Comparison of ENCODE assay signal across 25 cellular contexts in genomic region chr12:2664721-2665577, GRCh38.
"Had no signal": no experiment of that assay in that cellular context is flagged by ENCODE, and none has a peak within 500 bp of the region (broad histone marks: within the 10 kb centered on the region; RNA-seq: fewer than 3 reads in every experiment).

No MANE protein-coding gene starts in this region.

- H3K9me3 ChIP-seq: ascending aorta, esophagus squamous epithelium, heart right ventricle, left ventricle myocardium inferior, pancreas, prostate gland, suprapubic skin, tibial artery had no signal

- ATAC-seq: naive thymus-derived CD4-positive, alpha-beta T cell; pancreas; stimulated activated naive B cell treated with anti-CD40 and anti-IgM and Interleukin-4, amounts not matched to agents 10 μg/mL and 1 μg/mL and 100 μg/mL, for 72 hours had no signal

- H3K27ac ChIP-seq: ascending aorta, epithelial cell of prostate, esophagus squamous epithelium, heart right ventricle, left ventricle myocardium inferior, pancreas, prostate gland, suprapubic skin, tibial artery, WERI-Rb-1 had no signal

- H3K4me1 ChIP-seq: ascending aorta, esophagus squamous epithelium, heart right ventricle, left ventricle myocardium inferior, pancreas, prostate gland, suprapubic skin, tibial artery had no signal

- H3K4me2 ChIP-seq: smooth muscle cell had no signal

- H3K36me3 ChIP-seq: pancreas, prostate gland, WERI-Rb-1 had no signal

- H3K27me3 ChIP-seq: ascending aorta, esophagus squamous epithelium, heart right ventricle, pancreas, suprapubic skin, tibial artery had no signal

- H3K4me3 ChIP-seq: ascending aorta, esophagus squamous epithelium, heart right ventricle, left ventricle myocardium inferior, pancreas, prostate gland, smooth muscle cell, suprapubic skin, tibial artery had no signal

- DNase-seq: activated CD4-positive, alpha-beta memory T cell treated with anti-CD3 and anti-CD28 coated beads, Interleukin-2, amount 10 ng/mL, durations not matched to agents 7 days and 5 days; activated CD4-positive, alpha-beta T cell treated with anti-CD3 and anti-CD28 coated beads, Interleukin-2, amount 10 ng/mL, durations not matched to agents 24 days and 14 days; activated CD4-positive, CD25-positive, alpha-beta regulatory T cell treated with anti-CD3 and anti-CD28 coated beads, Interleukin-2, amount 50 U/mL, for 72 hours; activated naive CD4-positive, alpha-beta T cell treated with Interleukin-2 at 50 U/mL for 16 hours; activated T-cell treated with anti-CD3 and anti-CD28 coated beads, Interleukin-2, amount 50 U/mL, for 48 hours; effector CD4-positive, alpha-beta T cell; esophagus squamous epithelium; foreskin melanocyte; heart right ventricle; left ventricle myocardium inferior; pancreas; retina; stimulated activated CD4-positive, alpha-beta T cell treated with anti-CD3 and anti-CD28 coated beads, Interleukin-15, amount 100 ng/mL, for 24 hours; stimulated activated CD4-positive, alpha-beta T cell treated with anti-CD3 and anti-CD28 coated beads, Interleukin-2, amount 100 ng/mL, for 24 hours; stimulated activated naive B cell treated with anti-CD40 and anti-IgM and Interleukin-4, amounts not matched to agents 10 μg/mL and 1 μg/mL and 100 μg/mL, for 72 hours; SW 1271; T-helper 9 cell; WERI-Rb-1 had no signal
